In the genomic region with DNA sequence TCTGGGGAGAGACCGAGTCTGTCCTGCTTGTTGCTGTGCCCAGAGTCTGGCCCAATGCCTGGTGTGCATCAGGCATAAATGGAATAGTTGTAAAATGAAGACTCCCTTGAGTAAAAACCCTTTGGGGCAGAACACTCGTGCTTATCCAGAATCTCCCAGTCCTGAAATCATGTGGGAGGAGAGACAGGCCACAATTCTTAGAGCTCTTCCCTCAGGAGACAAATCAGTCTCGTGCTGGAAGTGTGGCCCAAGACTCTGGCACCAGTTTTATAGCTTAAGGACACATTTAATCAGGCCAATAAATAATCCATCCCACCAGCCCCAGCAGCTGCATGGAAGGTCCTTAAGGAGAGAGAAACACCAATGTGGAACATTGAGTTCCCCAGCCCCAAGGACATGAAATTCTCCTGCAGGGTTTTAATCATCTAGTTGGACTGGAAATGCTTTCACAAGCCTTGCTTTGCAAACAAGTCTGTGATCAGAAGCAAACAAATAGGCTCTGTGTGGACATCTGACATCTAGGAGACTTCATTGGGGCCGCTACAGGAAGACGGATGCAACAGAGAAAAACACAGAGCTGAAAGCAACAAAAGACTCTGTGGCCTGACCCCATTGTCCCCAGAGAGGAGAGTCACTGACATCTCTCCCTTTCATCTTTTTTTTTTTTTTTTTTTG, we compare ENCODE assay signal across 1 cellular context.
TF ChIP-seq lines count a peak whose summit lies in the region.

No MANE protein-coding gene starts in this region.

TF ChIP-seq in HepG2, 621 proteins besides CTCF, POLR2A, EP300 and RAD21 (continues in another document):
- TF ChIP-seq SOX5 (CRISPR knock-in tag; IDR thresholded peaks at IDR 0.05; ENCODE audit: borderline replicate concordance) (peak; percentile 96), ELF3 (CRISPR knock-in tag; IDR thresholded peaks at IDR 0.05) (peak; percentile 50), MBNL3 (CRISPR knock-in tag; conservative IDR thresholded peaks at IDR 0.05) (no peak), TCF7 (IDR thresholded peaks at IDR 0.05; ENCODE audit: low read depth) (peak; percentile 80), ZSCAN20 (CRISPR knock-in tag; IDR thresholded peaks at IDR 0.05; ENCODE audit: borderline replicate concordance) (no peak), FOXP1 (IDR thresholded peaks at IDR 0.05) (no peak), FOXP1 (CRISPR knock-in tag; IDR thresholded peaks at IDR 0.05) (peak; percentile 64), GPBP1L1 (CRISPR knock-in tag; IDR thresholded peaks at IDR 0.05) (no peak), ZNF598 (CRISPR knock-in tag; IDR thresholded peaks at IDR 0.05; ENCODE audit: borderline replicate concordance) (no peak), IRF2 (CRISPR knock-in tag; IDR thresholded peaks at IDR 0.05) (peak; percentile 27; the same call in 1 of the 2 replicates), SCMH1 (CRISPR knock-in tag; IDR thresholded peaks at IDR 0.05; ENCODE audit: borderline replicate concordance) (no peak), CBX1 (IDR thresholded peaks at IDR 0.05; ENCODE audit: low read depth) (no peak), SOX6 (IDR thresholded peaks at IDR 0.05) (no peak), SOX6 (CRISPR knock-in tag; IDR thresholded peaks at IDR 0.05) (peak; percentile 89), RXRB (CRISPR knock-in tag; IDR thresholded peaks at IDR 0.05; ENCODE audit: borderline replicate concordance) (0 out of 2 replicates have a peak, but pooled peaks have one; percentile 26), THAP11 (CRISPR knock-in tag; IDR thresholded peaks at IDR 0.05) (peak; percentile 31), ZNF619 (CRISPR knock-in tag; IDR thresholded peaks at IDR 0.05) (no peak), E2F1 (CRISPR knock-in tag; IDR thresholded peaks at IDR 0.05) (no peak), MIER3 (CRISPR knock-in tag; IDR thresholded peaks at IDR 0.05; ENCODE audit: borderline replicate concordance) (0 out of 2 replicates have a peak, but pooled peaks have one; percentile 11), ZNF781 (CRISPR knock-in tag; IDR thresholded peaks at IDR 0.05; ENCODE audit: borderline replicate concordance, not compliant biosample characterization) (no peak), ZGPAT (CRISPR knock-in tag; IDR thresholded peaks at IDR 0.05) (0 out of 2 replicates have a peak, but pooled peaks have one; percentile 32), ZNF605 (CRISPR knock-in tag; IDR thresholded peaks at IDR 0.05) (no peak), NCOR1 (IDR thresholded peaks at IDR 0.05; ENCODE audit: borderline replicate concordance, low read length) (peak; percentile 25; the same call in 1 of the 2 replicates), SAFB2 (CRISPR knock-in tag; IDR thresholded peaks at IDR 0.05; ENCODE audit: borderline replicate concordance, low read depth) (no peak), HNRNPLL (IDR thresholded peaks at IDR 0.05; ENCODE audit: low read depth, low read length, poor library complexity, severe bottlenecking) (no peak), PLRG1 (conservative IDR thresholded peaks at IDR 0.05) (no peak), MTA3 (CRISPR knock-in tag; IDR thresholded peaks at IDR 0.05) (no peak), SALL1 (CRISPR knock-in tag; IDR thresholded peaks at IDR 0.05) (no peak), RARA (CRISPR knock-in tag; IDR thresholded peaks at IDR 0.05) (peak; percentile 59; the same call in 1 of the 2 replicates), FOXK1 (CRISPR knock-in tag; IDR thresholded peaks at IDR 0.05; ENCODE audit: borderline replicate concordance, low read depth) (peak; percentile 42; the same call in 1 of the 2 replicates), RNF2 (conservative IDR thresholded peaks at IDR 0.05; ENCODE audit: low read depth) (no peak), FIP1L1 (IDR thresholded peaks at IDR 0.05; ENCODE audit: borderline replicate concordance, insufficient read depth, low read depth, low read length) (no peak), NR2F2 (IDR thresholded peaks at IDR 0.05; ENCODE audit: borderline replicate concordance, low read depth) (peak; percentile 58; the same call in 1 of the 2 replicates), TRIM24 (CRISPR knock-in tag; IDR thresholded peaks at IDR 0.05) (no peak), FOXA1 (IDR thresholded peaks at IDR 0.05) (no peak), FOXA1 (CRISPR knock-in tag; IDR thresholded peaks at IDR 0.05) (peak; percentile 55; the same call in 1 of the 2 replicates), RXRA (CRISPR knock-in tag; IDR thresholded peaks at IDR 0.05) (no peak), ZFP90 (CRISPR knock-in tag; IDR thresholded peaks at IDR 0.05; ENCODE audit: borderline replicate concordance) (no peak), SP5 (CRISPR knock-in tag; IDR thresholded peaks at IDR 0.05; ENCODE audit: borderline replicate concordance, low read depth) (no peak), ZNF878 (CRISPR knock-in tag; IDR thresholded peaks at IDR 0.05) (0 out of 2 replicates have a peak, but pooled peaks have one; percentile 22), CEBPG (CRISPR knock-in tag; IDR thresholded peaks at IDR 0.05) (peak; percentile 33; the same call in 1 of the 2 replicates), FOXM1 (CRISPR knock-in tag; IDR thresholded peaks at IDR 0.05) (no peak), ZNF207 (IDR thresholded peaks at IDR 0.05; ENCODE audit: borderline replicate concordance) (no peak), ZBTB1 (CRISPR knock-in tag; IDR thresholded peaks at IDR 0.05; ENCODE audit: borderline replicate concordance) (no peak), HDAC1 (CRISPR knock-in tag; IDR thresholded peaks at IDR 0.05) (no peak), HDAC2 (CRISPR knock-in tag; IDR thresholded peaks at IDR 0.05) (0 out of 2 replicates have a peak, but pooled peaks have one; percentile 16), NCOA2 (CRISPR knock-in tag; IDR thresholded peaks at IDR 0.05) (peak; percentile 52; the same call in 1 of the 2 replicates), BCL6 (CRISPR knock-in tag; IDR thresholded peaks at IDR 0.05) (0 out of 2 replicates have a peak, but pooled peaks have one; percentile 11), TFAP4 (IDR thresholded peaks at IDR 0.05; ENCODE audit: borderline replicate concordance, low read depth) (0 out of 2 replicates have a peak, but pooled peaks have one; percentile 13)
- TF ChIP-seq, protein P1, sequence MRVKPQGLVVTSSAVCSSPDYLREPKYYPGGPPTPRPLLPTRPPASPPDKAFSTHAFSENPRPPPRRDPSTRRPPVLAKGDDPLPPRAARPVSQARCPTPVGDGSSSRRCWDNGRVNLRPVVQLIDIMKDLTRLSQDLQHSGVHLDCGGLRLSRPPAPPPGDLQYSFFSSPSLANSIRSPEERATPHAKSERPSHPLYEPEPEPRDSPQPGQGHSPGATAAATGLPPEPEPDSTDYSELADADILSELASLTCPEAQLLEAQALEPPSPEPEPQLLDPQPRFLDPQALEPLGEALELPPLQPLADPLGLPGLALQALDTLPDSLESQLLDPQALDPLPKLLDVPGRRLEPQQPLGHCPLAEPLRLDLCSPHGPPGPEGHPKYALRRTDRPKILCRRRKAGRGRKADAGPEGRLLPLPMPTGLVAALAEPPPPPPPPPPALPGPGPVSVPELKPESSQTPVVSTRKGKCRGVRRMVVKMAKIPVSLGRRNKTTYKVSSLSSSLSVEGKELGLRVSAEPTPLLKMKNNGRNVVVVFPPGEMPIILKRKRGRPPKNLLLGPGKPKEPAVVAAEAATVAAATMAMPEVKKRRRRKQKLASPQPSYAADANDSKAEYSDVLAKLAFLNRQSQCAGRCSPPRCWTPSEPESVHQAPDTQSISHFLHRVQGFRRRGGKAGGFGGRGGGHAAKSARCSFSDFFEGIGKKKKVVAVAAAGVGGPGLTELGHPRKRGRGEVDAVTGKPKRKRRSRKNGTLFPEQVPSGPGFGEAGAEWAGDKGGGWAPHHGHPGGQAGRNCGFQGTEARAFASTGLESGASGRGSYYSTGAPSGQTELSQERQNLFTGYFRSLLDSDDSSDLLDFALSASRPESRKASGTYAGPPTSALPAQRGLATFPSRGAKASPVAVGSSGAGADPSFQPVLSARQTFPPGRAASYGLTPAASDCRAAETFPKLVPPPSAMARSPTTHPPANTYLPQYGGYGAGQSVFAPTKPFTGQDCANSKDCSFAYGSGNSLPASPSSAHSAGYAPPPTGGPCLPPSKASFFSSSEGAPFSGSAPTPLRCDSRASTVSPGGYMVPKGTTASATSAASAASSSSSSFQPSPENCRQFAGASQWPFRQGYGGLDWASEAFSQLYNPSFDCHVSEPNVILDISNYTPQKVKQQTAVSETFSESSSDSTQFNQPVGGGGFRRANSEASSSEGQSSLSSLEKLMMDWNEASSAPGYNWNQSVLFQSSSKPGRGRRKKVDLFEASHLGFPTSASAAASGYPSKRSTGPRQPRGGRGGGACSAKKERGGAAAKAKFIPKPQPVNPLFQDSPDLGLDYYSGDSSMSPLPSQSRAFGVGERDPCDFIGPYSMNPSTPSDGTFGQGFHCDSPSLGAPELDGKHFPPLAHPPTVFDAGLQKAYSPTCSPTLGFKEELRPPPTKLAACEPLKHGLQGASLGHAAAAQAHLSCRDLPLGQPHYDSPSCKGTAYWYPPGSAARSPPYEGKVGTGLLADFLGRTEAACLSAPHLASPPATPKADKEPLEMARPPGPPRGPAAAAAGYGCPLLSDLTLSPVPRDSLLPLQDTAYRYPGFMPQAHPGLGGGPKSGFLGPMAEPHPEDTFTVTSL (CRISPR knock-in tag; IDR thresholded peaks at IDR 0.05; ENCODE audit: borderline replicate concordance), result no peak
- TF ChIP-seq, protein P2, sequence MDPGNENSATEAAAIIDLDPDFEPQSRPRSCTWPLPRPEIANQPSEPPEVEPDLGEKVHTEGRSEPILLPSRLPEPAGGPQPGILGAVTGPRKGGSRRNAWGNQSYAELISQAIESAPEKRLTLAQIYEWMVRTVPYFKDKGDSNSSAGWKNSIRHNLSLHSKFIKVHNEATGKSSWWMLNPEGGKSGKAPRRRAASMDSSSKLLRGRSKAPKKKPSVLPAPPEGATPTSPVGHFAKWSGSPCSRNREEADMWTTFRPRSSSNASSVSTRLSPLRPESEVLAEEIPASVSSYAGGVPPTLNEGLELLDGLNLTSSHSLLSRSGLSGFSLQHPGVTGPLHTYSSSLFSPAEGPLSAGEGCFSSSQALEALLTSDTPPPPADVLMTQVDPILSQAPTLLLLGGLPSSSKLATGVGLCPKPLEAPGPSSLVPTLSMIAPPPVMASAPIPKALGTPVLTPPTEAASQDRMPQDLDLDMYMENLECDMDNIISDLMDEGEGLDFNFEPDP (CRISPR knock-in tag; conservative IDR thresholded peaks at IDR 0.05), result no peak
- TF ChIP-seq, protein P3, sequence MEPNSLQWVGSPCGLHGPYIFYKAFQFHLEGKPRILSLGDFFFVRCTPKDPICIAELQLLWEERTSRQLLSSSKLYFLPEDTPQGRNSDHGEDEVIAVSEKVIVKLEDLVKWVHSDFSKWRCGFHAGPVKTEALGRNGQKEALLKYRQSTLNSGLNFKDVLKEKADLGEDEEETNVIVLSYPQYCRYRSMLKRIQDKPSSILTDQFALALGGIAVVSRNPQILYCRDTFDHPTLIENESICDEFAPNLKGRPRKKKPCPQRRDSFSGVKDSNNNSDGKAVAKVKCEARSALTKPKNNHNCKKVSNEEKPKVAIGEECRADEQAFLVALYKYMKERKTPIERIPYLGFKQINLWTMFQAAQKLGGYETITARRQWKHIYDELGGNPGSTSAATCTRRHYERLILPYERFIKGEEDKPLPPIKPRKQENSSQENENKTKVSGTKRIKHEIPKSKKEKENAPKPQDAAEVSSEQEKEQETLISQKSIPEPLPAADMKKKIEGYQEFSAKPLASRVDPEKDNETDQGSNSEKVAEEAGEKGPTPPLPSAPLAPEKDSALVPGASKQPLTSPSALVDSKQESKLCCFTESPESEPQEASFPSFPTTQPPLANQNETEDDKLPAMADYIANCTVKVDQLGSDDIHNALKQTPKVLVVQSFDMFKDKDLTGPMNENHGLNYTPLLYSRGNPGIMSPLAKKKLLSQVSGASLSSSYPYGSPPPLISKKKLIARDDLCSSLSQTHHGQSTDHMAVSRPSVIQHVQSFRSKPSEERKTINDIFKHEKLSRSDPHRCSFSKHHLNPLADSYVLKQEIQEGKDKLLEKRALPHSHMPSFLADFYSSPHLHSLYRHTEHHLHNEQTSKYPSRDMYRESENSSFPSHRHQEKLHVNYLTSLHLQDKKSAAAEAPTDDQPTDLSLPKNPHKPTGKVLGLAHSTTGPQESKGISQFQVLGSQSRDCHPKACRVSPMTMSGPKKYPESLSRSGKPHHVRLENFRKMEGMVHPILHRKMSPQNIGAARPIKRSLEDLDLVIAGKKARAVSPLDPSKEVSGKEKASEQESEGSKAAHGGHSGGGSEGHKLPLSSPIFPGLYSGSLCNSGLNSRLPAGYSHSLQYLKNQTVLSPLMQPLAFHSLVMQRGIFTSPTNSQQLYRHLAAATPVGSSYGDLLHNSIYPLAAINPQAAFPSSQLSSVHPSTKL (CRISPR knock-in tag; IDR thresholded peaks at IDR 0.05), result peak; percentile 50; the same call in 1 of the 2 replicates
